Comparison of ENCODE assay signal across 1 cellular context in the genomic region with DNA sequence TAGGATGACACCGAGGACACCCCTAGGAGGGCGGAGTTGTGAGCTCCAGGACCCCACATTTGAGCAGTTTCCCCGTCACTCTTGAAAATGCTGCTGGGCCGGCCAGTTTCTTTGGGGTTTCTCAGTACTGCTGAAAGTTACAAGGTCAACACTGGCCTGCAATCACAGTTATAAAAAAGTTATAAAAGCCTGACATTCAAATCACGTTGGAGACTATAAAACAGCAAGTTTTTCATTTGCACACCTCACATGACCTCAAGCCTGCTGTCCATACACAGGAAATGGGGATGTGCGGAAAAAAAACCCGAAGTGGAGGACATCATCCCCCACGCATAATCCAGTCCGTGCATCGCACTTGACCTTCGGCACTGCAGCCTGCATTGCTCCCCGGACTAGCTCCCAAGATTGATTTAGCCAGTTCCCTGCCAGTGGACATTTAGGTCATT.
A peak's percentile ranks its signal among the peaks of the same experiment; 100 is the strongest.
TF ChIP-seq lines count a peak whose summit lies in the region.

No MANE protein-coding gene starts in this region.

TF ChIP-seq in HepG2, 621 proteins besides CTCF, POLR2A, EP300 and RAD21:
- TF ChIP-seq ZBTB38 (CRISPR knock-in tag; IDR thresholded peaks at IDR 0.05) (0 out of 2 replicates have a peak, but pooled peaks have one; percentile 33), ERF (CRISPR knock-in tag; IDR thresholded peaks at IDR 0.05) (no peak)
- TF ChIP-seq, protein P1, sequence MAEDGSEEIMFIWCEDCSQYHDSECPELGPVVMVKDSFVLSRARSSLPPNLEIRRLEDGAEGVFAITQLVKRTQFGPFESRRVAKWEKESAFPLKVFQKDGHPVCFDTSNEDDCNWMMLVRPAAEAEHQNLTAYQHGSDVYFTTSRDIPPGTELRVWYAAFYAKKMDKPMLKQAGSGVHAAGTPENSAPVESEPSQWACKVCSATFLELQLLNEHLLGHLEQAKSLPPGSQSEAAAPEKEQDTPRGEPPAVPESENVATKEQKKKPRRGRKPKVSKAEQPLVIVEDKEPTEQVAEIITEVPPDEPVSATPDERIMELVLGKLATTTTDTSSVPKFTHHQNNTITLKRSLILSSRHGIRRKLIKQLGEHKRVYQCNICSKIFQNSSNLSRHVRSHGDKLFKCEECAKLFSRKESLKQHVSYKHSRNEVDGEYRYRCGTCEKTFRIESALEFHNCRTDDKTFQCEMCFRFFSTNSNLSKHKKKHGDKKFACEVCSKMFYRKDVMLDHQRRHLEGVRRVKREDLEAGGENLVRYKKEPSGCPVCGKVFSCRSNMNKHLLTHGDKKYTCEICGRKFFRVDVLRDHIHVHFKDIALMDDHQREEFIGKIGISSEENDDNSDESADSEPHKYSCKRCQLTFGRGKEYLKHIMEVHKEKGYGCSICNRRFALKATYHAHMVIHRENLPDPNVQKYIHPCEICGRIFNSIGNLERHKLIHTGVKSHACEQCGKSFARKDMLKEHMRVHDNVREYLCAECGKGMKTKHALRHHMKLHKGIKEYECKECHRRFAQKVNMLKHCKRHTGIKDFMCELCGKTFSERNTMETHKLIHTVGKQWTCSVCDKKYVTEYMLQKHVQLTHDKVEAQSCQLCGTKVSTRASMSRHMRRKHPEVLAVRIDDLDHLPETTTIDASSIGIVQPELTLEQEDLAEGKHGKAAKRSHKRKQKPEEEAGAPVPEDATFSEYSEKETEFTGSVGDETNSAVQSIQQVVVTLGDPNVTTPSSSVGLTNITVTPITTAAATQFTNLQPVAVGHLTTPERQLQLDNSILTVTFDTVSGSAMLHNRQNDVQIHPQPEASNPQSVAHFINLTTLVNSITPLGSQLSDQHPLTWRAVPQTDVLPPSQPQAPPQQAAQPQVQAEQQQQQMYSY (CRISPR knock-in tag; IDR thresholded peaks at IDR 0.05): peak; percentile 38; the same call in 1 of the 2 replicates
